ENCODE assay signal across 13 cellular contexts in genomic region chr14:69997849-69998248, GRCh38.
DNase-seq lines count a peak whose midpoint lies in the region; ATAC-seq and TF ChIP-seq lines count a peak whose summit lies in the region.
"Had no signal": no experiment of that assay in that cellular context is flagged by ENCODE, and none has a peak within 500 bp of the region (broad histone marks: within the 10 kb centered on the region; RNA-seq: fewer than 3 reads in every experiment).

No MANE protein-coding gene starts in this region.

- no peak for TF ChIP-seq CTCF in astrocyte of the cerebellum (IDR thresholded peaks at IDR 0.05; ENCODE audit: low read depth, low read length, missing control alignments)
- TF ChIP-seq CTCF in upper lobe of right lung (IDR thresholded peaks at IDR 0.05): no peak
- TF ChIP-seq CTCF in esophagus muscularis mucosa (IDR thresholded peaks at IDR 0.05): no peak
- TF ChIP-seq CTCF in BE2C (IDR thresholded peaks at IDR 0.05; ENCODE audit: low read depth, low read length): no peak

- in situ Hi-C loops in astrocyte of the cerebellum (cut with HindIII; ENCODE audit: low sequenced_read_pairs): no loop called here

- no peaks in the 10 kb centered on the region for H3K27me3 ChIP-seq in right cardiac atrium (ENCODE audit: control insufficient read depth, insufficient read depth)
- H3K27me3 ChIP-seq in upper lobe of right lung: peaks cover 9% of the 10 kb centered on the region
- H3K27me3 ChIP-seq in esophagus muscularis mucosa: no peaks in the 10 kb centered on the region
- H3K27me3 ChIP-seq in BE2C: no peaks in the 10 kb centered on the region

- H3K4me3 ChIP-seq in astrocyte of the cerebellum (ENCODE audit: low read depth, low read length) (no peak overlapping the region), right cardiac atrium (ENCODE audit: low read length) (no peak overlapping the region), upper lobe of right lung (no peak overlapping the region), esophagus muscularis mucosa (no peak overlapping the region), BE2C (ENCODE audit: low read depth, low read length) (no peak overlapping the region)

- ATAC-seq in right cardiac atrium (peak; percentile 28 to 58), upper lobe of right lung (peak; percentile 36)
- ATAC-seq: HCT116 had no signal

- H3K27ac ChIP-seq in right cardiac atrium (ENCODE audit: low read length) (no peak overlapping the region), upper lobe of right lung (no peak overlapping the region), esophagus muscularis mucosa (replicated peaks in 1 of 4) (no peak overlapping the region)
- H3K27ac ChIP-seq: neutrophil had no signal

- H3K9me3 ChIP-seq in right cardiac atrium (ENCODE audit: control insufficient read depth, low read length): no peaks in the 10 kb centered on the region
- H3K9me3 ChIP-seq in upper lobe of right lung: no peaks in the 10 kb centered on the region
- H3K9me3 ChIP-seq in esophagus muscularis mucosa: no peaks in the 10 kb centered on the region
- H3K9me3 ChIP-seq in BE2C: no peaks in the 10 kb centered on the region
- H3K9me3 ChIP-seq: neutrophil had no signal

- TF ChIP-seq EP300 in esophagus muscularis mucosa (IDR thresholded peaks at IDR 0.05): no peak

- H3K4me1 ChIP-seq in right cardiac atrium (ENCODE audit: control insufficient read depth, insufficient read depth, low read length) (no peaks in the 10 kb centered on the region), upper lobe of right lung (no peaks in the 10 kb centered on the region), esophagus muscularis mucosa (peaks cover 0 to 22% (median 15%) of the 10 kb centered on the region in 4 donors), BE2C (no peaks in the 10 kb centered on the region)

- WGBS in right cardiac atrium: 51% methylated on average over 5 of the region's 5 CpGs
- WGBS in esophagus muscularis mucosa: 34% methylated on average over 5 of the region's 5 CpGs

- DNase-seq in DMS53 (lab: John Stamatoyannopoulos, UW) (peak; percentile 8), DMS53 treated with DMSO at 0.1 percent for 48 hours (lab: John Stamatoyannopoulos, UW; ENCODE audit: unreplicated experiment) (no peak), astrocyte of the cerebellum (ENCODE audit: low read depth) (peak; percentile 89), right cardiac atrium (no peak), upper lobe of right lung (no peak), esophagus muscularis mucosa (ENCODE audit: extremely low spot score) (no peak), BE2C (no peak)
- DNase-seq in stimulated activated CD4-positive, alpha-beta T cell treated with anti-CD3 and anti-CD28 coated beads, Interleukin-4, amount 100 ng/mL, for 24 hours: no peak
- DNase-seq: MM.1S, NCI-H82, T-helper 1 cell had no signal

- H3K36me3 ChIP-seq in upper lobe of right lung (no peaks in the 10 kb centered on the region), esophagus muscularis mucosa (no peaks in the 10 kb centered on the region), BE2C (no peaks in the 10 kb centered on the region)
- H3K36me3 ChIP-seq: neutrophil had no signal

- intact Hi-C loops in right cardiac atrium (cut with DNase I) (no loop called here), upper lobe of right lung (cut with DNase I) (no loop called here), esophagus muscularis mucosa (cut with DNase I) (no loop called here)

- TF ChIP-seq POLR2A in esophagus muscularis mucosa (IDR thresholded peaks at IDR 0.05; ENCODE audit: low read depth): no peak

Comparison
In these comparisons a context has a peak if more than half of its experiments do, and no peak if none do; other contexts are left out.
1. DNase-seq: peak in DMS53 (single experiment) and astrocyte of the cerebellum (single experiment); none in DMS53 treated with DMSO at 0.1 percent for 48 hours (single experiment), right cardiac atrium (0 of 3), upper lobe of right lung (single experiment), stimulated activated CD4-positive, alpha-beta T cell treated with anti-CD3 and anti-CD28 coated beads, Interleukin-4, amount 100 ng/mL, for 24 hours (single experiment), esophagus muscularis mucosa (single experiment) and BE2C (single experiment).